In genomic region chr2:45361666-45362065, GRCh38 we compare ENCODE assay signal across 39 cellular contexts.
"Had no signal": no experiment of that assay in that cellular context is flagged by ENCODE, and none has a peak within 500 bp of the region (broad histone marks: within the 10 kb centered on the region; RNA-seq: fewer than 3 reads in every experiment).

No MANE protein-coding gene starts in this region.

- H3K4me3 ChIP-seq: adrenal gland, ascending aorta, body of pancreas, breast epithelium, cardiac muscle cell had no signal

- H3K36me3 ChIP-seq: adrenal gland, ascending aorta, brain microvascular endothelial cell, breast epithelium, cardiac muscle cell had no signal

- H3K27ac ChIP-seq: adrenal gland, ascending aorta, body of pancreas, brain microvascular endothelial cell, breast epithelium, cardiac muscle cell had no signal

- H3K4me3 Mint-ChIP-seq: activated naive CD4-positive, alpha-beta T cell treated with anti-CD3 and anti-CD28 coated beads for 36 hours; activated naive CD4-positive, alpha-beta T cell treated with anti-CD3 and anti-CD28 coated beads, Interleukin-2, amount 10 ng/mL, durations not matched to agents 7 days and 5 days; activated naive CD4-positive, alpha-beta T cell treated with anti-CD3 and anti-CD28 coated beads, Interleukin-2, amount 50 U/mL, for 24 hours; activated naive CD8-positive, alpha-beta T cell; activated naive CD8-positive, alpha-beta T cell treated with anti-CD3 and anti-CD28 coated beads for 36 hours; activated naive CD8-positive, alpha-beta T cell treated with anti-CD3 and anti-CD28 coated beads, Interleukin-2, amount 10 ng/mL, durations not matched to agents 7 days and 5 days; activated naive CD8-positive, alpha-beta T cell treated with anti-CD3 and anti-CD28 coated beads, Interleukin-2, amount 50 U/mL, for 24 hours; activated T-cell treated with anti-CD3 and anti-CD28 coated beads, Interleukin-2, amount 50 U/mL, for 24 hours; activated T-cell treated with anti-CD3 and anti-CD28 coated beads, Interleukin-2, amount 50 U/mL, for 4 hours; activated T-cell treated with anti-CD3 and anti-CD28 coated beads, Interleukin-2, amount 50 U/mL, for 72 hours; activated T-helper 17 cell treated with anti-CD3 and anti-CD28 coated beads, Interleukin-2, amount 50 U/mL, for 72 hours; brain; central memory CD8-positive, alpha-beta T cell had no signal

- H3K27me3 ChIP-seq: adrenal gland, ascending aorta, body of pancreas, brain microvascular endothelial cell, breast epithelium, cardiac muscle cell had no signal

- FAIRE-seq: astrocyte, bronchial epithelial cell had no signal

- H3K4me1 Mint-ChIP-seq: activated naive CD4-positive, alpha-beta T cell treated with anti-CD3 and anti-CD28 coated beads, Interleukin-2, amount 10 ng/mL, durations not matched to agents 7 days and 5 days; activated naive CD4-positive, alpha-beta T cell treated with anti-CD3 and anti-CD28 coated beads, Interleukin-2, amount 50 U/mL, for 24 hours; activated naive CD8-positive, alpha-beta T cell treated with anti-CD3 and anti-CD28 coated beads for 36 hours; activated naive CD8-positive, alpha-beta T cell treated with anti-CD3 and anti-CD28 coated beads, Interleukin-2, amount 10 ng/mL, durations not matched to agents 7 days and 5 days; activated naive CD8-positive, alpha-beta T cell treated with anti-CD3 and anti-CD28 coated beads, Interleukin-2, amount 50 U/mL, for 24 hours; activated T-helper 17 cell treated with anti-CD3 and anti-CD28 coated beads, Interleukin-2, amount 50 U/mL, for 72 hours; brain; central memory CD8-positive, alpha-beta T cell had no signal

- H3K9me3 ChIP-seq: adrenal gland, ascending aorta, body of pancreas, breast epithelium had no signal

- DNase-seq: activated effector memory CD4-positive, alpha-beta T cell treated with anti-CD3 and anti-CD28 coated beads, Interleukin-2, amount 50 U/mL, for 16 hours; activated effector memory CD4-positive, alpha-beta T cell treated with Interleukin-2 at 50 U/mL for 16 hours; activated gamma-delta T cell; activated gamma-delta T cell treated with Interleukin-2 at 50 U/mL for 16 hours; activated naive CD4-positive, alpha-beta T cell; activated naive CD4-positive, alpha-beta T cell treated with anti-CD3 and anti-CD28 coated beads for 36 hours; activated naive CD4-positive, alpha-beta T cell treated with anti-CD3 and anti-CD28 coated beads, Interleukin-2, amount 10 ng/mL, durations not matched to agents 7 days and 5 days; activated naive CD4-positive, alpha-beta T cell treated with anti-CD3 and anti-CD28 coated beads, Interleukin-2, amount 50 U/mL, for 16 hours; activated naive CD4-positive, alpha-beta T cell treated with Interleukin-2 at 50 U/mL for 16 hours; activated naive CD8-positive, alpha-beta T cell treated with anti-CD3 and anti-CD28 coated beads for 36 hours; activated naive CD8-positive, alpha-beta T cell treated with anti-CD3 and anti-CD28 coated beads, Interleukin-2, amount 10 ng/mL, durations not matched to agents 7 days and 5 days; activated naive CD8-positive, alpha-beta T cell treated with anti-CD3 and anti-CD28 coated beads, Interleukin-2, amount 50 U/mL, for 24 hours; activated T-cell treated with anti-CD3 and anti-CD28 coated beads, Interleukin-2, amount 50 U/mL, for 1 hour; activated T-cell treated with anti-CD3 and anti-CD28 coated beads, Interleukin-2, amount 50 U/mL, for 24 hours; activated T-cell treated with anti-CD3 and anti-CD28 coated beads, Interleukin-2, amount 50 U/mL, for 4 hours; activated T-cell treated with anti-CD3 and anti-CD28 coated beads, Interleukin-2, amount 50 U/mL, for 48 hours; activated T-cell treated with anti-CD3 and anti-CD28 coated beads, Interleukin-2, amount 50 U/mL, for 72 hours; adrenal gland; amniotic stem cell; amygdala; anterior cingulate cortex; aorta; body of pancreas; brain microvascular endothelial cell; caudate nucleus; central memory CD4-positive, alpha-beta T cell; cerebellar nuclear complex had no signal

- H3K27me3 Mint-ChIP-seq: activated naive CD8-positive, alpha-beta T cell; activated naive CD8-positive, alpha-beta T cell treated with anti-CD3 and anti-CD28 coated beads for 36 hours; activated T-helper 17 cell treated with anti-CD3 and anti-CD28 coated beads, Interleukin-2, amount 50 U/mL, for 72 hours; brain had no signal

- ATAC-seq: activated naive CD4-positive, alpha-beta T cell treated with anti-CD3 and anti-CD28 coated beads, Interleukin-2, amount 50 U/mL, for 72 hours; activated naive CD8-positive, alpha-beta T cell treated with anti-CD3 and anti-CD28 coated beads, Interleukin-2, amount 50 U/mL, for 24 hours; activated T-cell treated with anti-CD3 and anti-CD28 coated beads, Interleukin-2, amount 50 U/mL, for 4 hours; activated T-cell treated with anti-CD3 and anti-CD28 coated beads, Interleukin-2, amount 50 U/mL, for 72 hours; activated T-helper 17 cell treated with anti-CD3 and anti-CD28 coated beads, Interleukin-2, amount 50 U/mL, for 72 hours; body of pancreas had no signal

- H3K27ac Mint-ChIP-seq: activated naive CD4-positive, alpha-beta T cell treated with anti-CD3 and anti-CD28 coated beads for 36 hours; activated naive CD4-positive, alpha-beta T cell treated with anti-CD3 and anti-CD28 coated beads, Interleukin-2, amount 10 ng/mL, durations not matched to agents 7 days and 5 days; activated naive CD4-positive, alpha-beta T cell treated with anti-CD3 and anti-CD28 coated beads, Interleukin-2, amount 50 U/mL, for 24 hours; activated naive CD4-positive, alpha-beta T cell treated with anti-CD3 and anti-CD28 coated beads, Interleukin-2, amount 50 U/mL, for 72 hours; activated naive CD8-positive, alpha-beta T cell; activated naive CD8-positive, alpha-beta T cell treated with anti-CD3 and anti-CD28 coated beads for 36 hours; activated naive CD8-positive, alpha-beta T cell treated with anti-CD3 and anti-CD28 coated beads, Interleukin-2, amount 10 ng/mL, durations not matched to agents 7 days and 5 days; activated naive CD8-positive, alpha-beta T cell treated with anti-CD3 and anti-CD28 coated beads, Interleukin-2, amount 50 U/mL, for 24 hours; activated T-cell treated with anti-CD3 and anti-CD28 coated beads, Interleukin-2, amount 50 U/mL, for 24 hours; activated T-cell treated with anti-CD3 and anti-CD28 coated beads, Interleukin-2, amount 50 U/mL, for 72 hours; activated T-helper 17 cell treated with anti-CD3 and anti-CD28 coated beads, Interleukin-2, amount 50 U/mL, for 72 hours; activated T-helper 2 cell treated with anti-CD3 and anti-CD28 coated beads, Interferon-gamma antibody, Interleukin-2, Interleukin-4, amounts not matched to agents 10 μg/mL and 5 μg/mL and 100 μg/mL, durations not matched to agents 14 hours and 24 hours and 36 hours; brain had no signal

- H3K4me1 ChIP-seq: adrenal gland, ascending aorta, breast epithelium had no signal

- H3K36me3 Mint-ChIP-seq: activated naive CD4-positive, alpha-beta T cell treated with anti-CD3 and anti-CD28 coated beads, Interleukin-2, amount 10 ng/mL, durations not matched to agents 7 days and 5 days; activated naive CD4-positive, alpha-beta T cell treated with anti-CD3 and anti-CD28 coated beads, Interleukin-2, amount 50 U/mL, for 24 hours; activated naive CD4-positive, alpha-beta T cell treated with anti-CD3 and anti-CD28 coated beads, Interleukin-2, amount 50 U/mL, for 72 hours; activated naive CD8-positive, alpha-beta T cell; activated naive CD8-positive, alpha-beta T cell treated with anti-CD3 and anti-CD28 coated beads for 36 hours; activated naive CD8-positive, alpha-beta T cell treated with anti-CD3 and anti-CD28 coated beads, Interleukin-2, amount 10 ng/mL, durations not matched to agents 7 days and 5 days; brain had no signal

- H3K9me3 Mint-ChIP-seq: activated naive CD4-positive, alpha-beta T cell treated with anti-CD3 and anti-CD28 coated beads for 36 hours; activated naive CD4-positive, alpha-beta T cell treated with anti-CD3 and anti-CD28 coated beads, Interleukin-2, amount 10 ng/mL, durations not matched to agents 7 days and 5 days; activated naive CD4-positive, alpha-beta T cell treated with anti-CD3 and anti-CD28 coated beads, Interleukin-2, amount 50 U/mL, for 24 hours; activated naive CD4-positive, alpha-beta T cell treated with anti-CD3 and anti-CD28 coated beads, Interleukin-2, amount 50 U/mL, for 72 hours; activated naive CD8-positive, alpha-beta T cell treated with anti-CD3 and anti-CD28 coated beads for 36 hours; activated naive CD8-positive, alpha-beta T cell treated with anti-CD3 and anti-CD28 coated beads, Interleukin-2, amount 10 ng/mL, durations not matched to agents 7 days and 5 days; activated naive CD8-positive, alpha-beta T cell treated with anti-CD3 and anti-CD28 coated beads, Interleukin-2, amount 50 U/mL, for 24 hours; activated T-cell treated with anti-CD3 and anti-CD28 coated beads, Interleukin-2, amount 50 U/mL, for 24 hours; activated T-cell treated with anti-CD3 and anti-CD28 coated beads, Interleukin-2, amount 50 U/mL, for 4 hours; activated T-cell treated with anti-CD3 and anti-CD28 coated beads, Interleukin-2, amount 50 U/mL, for 72 hours; activated T-helper 17 cell treated with anti-CD3 and anti-CD28 coated beads, Interleukin-2, amount 50 U/mL, for 72 hours; activated T-helper 2 cell treated with anti-CD3 and anti-CD28 coated beads, Interferon-gamma antibody, Interleukin-2, Interleukin-4, amounts not matched to agents 10 μg/mL and 5 μg/mL and 100 μg/mL, durations not matched to agents 14 hours and 24 hours and 36 hours; brain; central memory CD8-positive, alpha-beta T cell had no signal
